ENCODE assay signal across 13 cellular contexts in the genomic region with DNA sequence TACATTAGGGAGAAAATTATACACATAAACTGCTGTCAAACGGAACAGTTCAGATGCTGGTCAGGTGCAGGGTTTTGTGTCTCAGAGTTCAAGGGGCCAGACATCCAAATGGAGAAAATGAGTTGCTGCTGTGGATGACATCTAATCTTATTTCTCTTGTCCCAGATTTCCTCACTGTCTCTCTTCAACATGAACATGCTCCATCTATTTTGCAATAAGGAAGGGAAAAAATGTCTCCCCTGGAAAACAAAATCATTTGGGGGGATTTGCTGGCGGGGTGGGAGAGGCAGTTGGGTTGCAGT. TPM values are rescaled to one million over a fixed set of nuclear protein-coding genes. Genes with fewer than 3 reads are reported as not detected.
DNase-seq lines count a peak whose midpoint lies in the region; ATAC-seq, FAIRE-seq and TF ChIP-seq lines count a peak whose summit lies in the region.
"Had no signal": no experiment of that assay in that cellular context is flagged by ENCODE, and none has a peak within 500 bp of the region (broad histone marks: within the 10 kb centered on the region; RNA-seq: fewer than 3 reads in every experiment).

No MANE protein-coding gene starts in this region.

- TF ChIP-seq EP300 in gastroesophageal sphincter (IDR thresholded peaks at IDR 0.05): no peak

- FAIRE-seq in pancreas (lab: Jason Lieb, UNC): no peak
- FAIRE-seq: small intestine had no signal

- CTCF ChIA-PET in AG04450 (lab: Charles Lee): interaction anchor here (0.5 to 0.8 kb wide), 2 partner anchors 101 to 104 kb away, joined by 3 to 4 read pairs; no protein-coding TSS in a partner anchor

- ATAC-seq in gastroesophageal sphincter (no peak), pancreas (no peak), HG02973 (IDR thresholded peaks at IDR 0.05; ENCODE audit: unreplicated experiment) (no peak)
- ATAC-seq: activated CD8-positive, alpha-beta T cell treated with anti-CD3 and anti-CD28 coated beads for 36 hours had no signal

- H3K27me3 ChIP-seq in AG04450 (ENCODE audit: control insufficient read depth, insufficient read depth, low read length): no peaks in the 10 kb centered on the region
- no peaks in the 10 kb centered on the region for H3K27me3 ChIP-seq in SJSA1 (replicated peaks)
- H3K27me3 ChIP-seq in gastroesophageal sphincter: no peaks in the 10 kb centered on the region
- no peaks in the 10 kb centered on the region for H3K27me3 ChIP-seq in pancreas

- H3K4me1 ChIP-seq in SJSA1 (replicated peaks) (peaks cover 60% of the 10 kb centered on the region), gastroesophageal sphincter (peaks cover 5 to 61% (median 52%) of the 10 kb centered on the region in 3 donors), pancreas (peaks cover 23 to 46% (median 44%) of the 10 kb centered on the region in 3 donors)

- H3K4me3 ChIP-seq in AG04450 (ENCODE audit: low read depth, low read length) (no peak overlapping the region), SJSA1 (no peak overlapping the region), gastroesophageal sphincter (no peak overlapping the region), pancreas (no peak overlapping the region)

- intact Hi-C loops in pancreas (cut with DNase I): loop anchor here in 1 of 3 donors (10.0 kb wide), 1 partner anchor 53 kb away; no protein-coding TSS in a partner anchor

- DNase-seq in AG04450 (ENCODE audit: low read depth, low spot score) (no peak), SJSA1 (ENCODE audit: low read depth in 1 of 2, low spot score in 2 of 2) (no peak), pancreas (no peak), CD1c-positive myeloid dendritic cell (ENCODE audit: extremely low spot score) (no peak), NCI-H1436 treated with DMSO at 0.1 percent for 48 hours (lab: John Stamatoyannopoulos, UW) (no peak), NCI-H2081 treated with DMSO at 0.1 percent for 48 hours (lab: John Stamatoyannopoulos, UW) (no peak)
- DNase-seq: activated CD8-positive, alpha-beta T cell treated with anti-CD3 and anti-CD28 coated beads for 36 hours; effector CD4-positive, alpha-beta T cell; NCI-H2029 treated with DMSO at 0.1 percent for 48 hours; NCI-H82; small intestine had no signal

- H3K9me3 ChIP-seq in AG04450 (ENCODE audit: control insufficient read depth, insufficient read depth, low read length) (no peaks in the 10 kb centered on the region), SJSA1 (replicated peaks) (no peaks in the 10 kb centered on the region), gastroesophageal sphincter (no peaks in the 10 kb centered on the region), pancreas (no peaks in the 10 kb centered on the region)

- 51 to 68% methylated on average over 2 of the region's 2 CpGs for WGBS in gastroesophageal sphincter (ENCODE audit: low coverage in 1 of 2), 2 donors
- 90 to 95% methylated on average over 2 of the region's 2 CpGs for WGBS in pancreas, 2 donors

- TF ChIP-seq CTCF in AG04450 (IDR thresholded peaks at IDR 0.05; ENCODE audit: low read depth, low read length) (no peak), gastroesophageal sphincter (IDR thresholded peaks at IDR 0.05) (no peak), pancreas (IDR thresholded peaks at IDR 0.05) (no peak)

- peak overlapping the region; percentile 87 for H3K27ac ChIP-seq in AG04450 (ENCODE audit: low read depth, low read length)
- peak overlapping the region; percentile 41 for H3K27ac ChIP-seq in SJSA1
- peak overlapping the region in 3 of 4 donors; percentile 65 to 79 (median 76) for H3K27ac ChIP-seq in gastroesophageal sphincter
- H3K27ac ChIP-seq in pancreas: peak overlapping the region; percentile 27 to 70 (median 54)

- H3K36me3 ChIP-seq in SJSA1 (peaks cover 31% of the 10 kb centered on the region), gastroesophageal sphincter (peaks cover 0 to 18% of the 10 kb centered on the region in 2 donors), pancreas (peaks cover 0 to 15% (median 4%) of the 10 kb centered on the region in 3 donors)

- TF ChIP-seq POLR2A in gastroesophageal sphincter (IDR thresholded peaks at IDR 0.05): no peak

- POLR2A ChIA-PET in AG04450 (lab: Yijun Ruan, JAX): interaction anchor here (0.7 to 2.0 kb wide), 5 partner anchors 8 to 43 kb away, joined by 3 to 10 read pairs (median 5); no protein-coding TSS in a partner anchor

RNA-seq across cellular contexts. Expression of a gene that starts 51.2 kb away (rescaled TPM):
- polyA plus RNA-seq in AG04450 (2011; rRNA removed): 16.7 and 20.3 TPM in 2 replicates
- polyA minus RNA-seq in AG04450 (2011; rRNA and poly(A)+ RNA removed): 28.6 and 31.8 TPM in 2 replicates
- 12.1 and 19.3 TPM in 2 replicates for total RNA-seq in SJSA1 (2014; rRNA removed; shearing (Covaris generic))
- 10 to 100 TPM in 3 of 4 donors, 1 to 10 TPM in 1; 9.7 to 17.5 (median 14.2) TPM for total RNA-seq in gastroesophageal sphincter
- total RNA-seq in pancreas: 10 to 100 TPM; 13.9 to 24.2 (median 22.7) TPM
- 10 to 100 TPM; 11.5 to 12.4 TPM for polyA plus RNA-seq in pancreas
